ENCODE assay signal across 1 cellular context in genomic region chr1:24743404-24744211, GRCh38.
TF ChIP-seq lines count a peak whose summit lies in the region.

No MANE protein-coding gene starts in this region.

TF ChIP-seq in GM12878, 131 proteins besides CTCF, POLR2A, EP300 and RAD21 (continued from another document and continues in another):
- TF ChIP-seq YY1 (IDR thresholded peaks at IDR 0.05; ENCODE audit: low read depth, low read length) (0 out of 2 replicates have a peak, but pooled peaks have one; percentile 11), ZNF207 (IDR thresholded peaks at IDR 0.05; ENCODE audit: borderline replicate concordance) (no peak), NRF1 (conservative IDR thresholded peaks at IDR 0.05; ENCODE audit: low read depth, low read length) (no peak), ZNF217 (IDR thresholded peaks at IDR 0.05) (no peak), NFIC (IDR thresholded peaks at IDR 0.05; ENCODE audit: low read depth, low read length) (no peak), POU2F2 (IDR thresholded peaks at IDR 0.05; ENCODE audit: borderline replicate concordance, low read depth, low read length) (no peak), PAX5 (IDR thresholded peaks at IDR 0.05; ENCODE audit: borderline replicate concordance, low read depth, low read length) (no peak), POLR2AphosphoS2 (IDR thresholded peaks at IDR 0.05; ENCODE audit: low read depth, low read length) (no peak), ZZZ3 (IDR thresholded peaks at IDR 0.05; ENCODE audit: control insufficient read depth, insufficient read length, low read depth) (no peak), CUX1 (IDR thresholded peaks at IDR 0.05; ENCODE audit: insufficient replicate concordance, low read depth, low read length) (no peak), CHD4 (IDR thresholded peaks at IDR 0.05) (no peak), EZH2 (IDR thresholded peaks at IDR 0.05; ENCODE audit: borderline replicate concordance, control insufficient read depth, low read depth, low read length) (no peak), STAT3 (IDR thresholded peaks at IDR 0.05; ENCODE audit: low read depth, low read length) (no peak), RELB (IDR thresholded peaks at IDR 0.05; ENCODE audit: low read depth) (0 out of 2 replicates have a peak, but pooled peaks have one; percentile 29), HDAC6 (IDR thresholded peaks at IDR 0.05; ENCODE audit: unreplicated experiment) (no peak), ZSCAN29 (IDR thresholded peaks at IDR 0.05) (no peak), ASH2L (IDR thresholded peaks at IDR 0.05; ENCODE audit: borderline replicate concordance, low read depth) (no peak), CBFB (IDR thresholded peaks at IDR 0.05; ENCODE audit: low read depth) (0 out of 2 replicates have a peak, but pooled peaks have one; percentile 45), RFX5 (IDR thresholded peaks at IDR 0.05; ENCODE audit: low read depth, low read length) (no peak), ZNF384 (IDR thresholded peaks at IDR 0.05; ENCODE audit: borderline replicate concordance, low read depth, low read length) (no peak), REST (IDR thresholded peaks at IDR 0.05; ENCODE audit: low read depth, low read length) (no peak), BHLHE40 (IDR thresholded peaks at IDR 0.05; ENCODE audit: borderline replicate concordance in 1 of 2, low read depth in 2 of 2, low read length in 1 of 2) (peak; percentile 67 to 78; a peak in 2 of 4 replicates), ZBTB33 (IDR thresholded peaks at IDR 0.05) (no peak), SREBF1 (IDR thresholded peaks at IDR 0.05; ENCODE audit: low read length) (no peak), RCOR1 (conservative IDR thresholded peaks at IDR 0.05; ENCODE audit: low read depth, low read length) (no peak), GATAD2B (conservative IDR thresholded peaks at IDR 0.05; ENCODE audit: low read depth) (no peak), TARDBP (IDR thresholded peaks at IDR 0.05; ENCODE audit: borderline replicate concordance) (no peak), PAX8 (IDR thresholded peaks at IDR 0.05) (no peak), SPI1 (IDR thresholded peaks at IDR 0.05; ENCODE audit: borderline replicate concordance, insufficient read depth, low read depth, low read length) (no peak), ZNF274 (IDR thresholded peaks at IDR 0.05; ENCODE audit: insufficient read depth, insufficient read length) (no peak), CHD2 (IDR thresholded peaks at IDR 0.05; ENCODE audit: borderline replicate concordance, low read depth, low read length) (no peak), ZBTB4 (CRISPR knock-in tag; IDR thresholded peaks at IDR 0.05) (no peak), CREB1 (IDR thresholded peaks at IDR 0.05; ENCODE audit: low read depth) (peak; percentile 18; the same call in 1 of the 2 replicates), E4F1 (IDR thresholded peaks at IDR 0.05; ENCODE audit: borderline replicate concordance, partially characterized antibody) (no peak), POLR2AphosphoS5 (IDR thresholded peaks at IDR 0.05; ENCODE audit: low read length) (peak; percentile 56), SMAD1 (IDR thresholded peaks at IDR 0.05; ENCODE audit: low read depth, partially characterized antibody) (no peak), BCL11A (IDR thresholded peaks at IDR 0.05; ENCODE audit: low read depth, low read length) (no peak), MYC (IDR thresholded peaks at IDR 0.05; ENCODE audit: insufficient read depth, insufficient read length, insufficient replicate concordance, low read length, severe bottlenecking) (no peak), ZNF622 (IDR thresholded peaks at IDR 0.05) (no peak), NFXL1 (IDR thresholded peaks at IDR 0.05; ENCODE audit: borderline replicate concordance) (no peak), IKZF2 (IDR thresholded peaks at IDR 0.05) (no peak; a peak in 1 of 4 replicates), SIX5 (IDR thresholded peaks at IDR 0.05; ENCODE audit: low read depth, low read length, severe bottlenecking) (no peak), SMAD5 (IDR thresholded peaks at IDR 0.05; ENCODE audit: low read depth) (no peak), BCL3 (IDR thresholded peaks at IDR 0.05; ENCODE audit: borderline replicate concordance, insufficient read depth, low read depth, low read length, poor library complexity, severe bottlenecking) (no peak), FOXK2 (IDR thresholded peaks at IDR 0.05) (no peak), SUZ12 (IDR thresholded peaks at IDR 0.05; ENCODE audit: unreplicated experiment) (no peak)
